In genomic region chr2:162293122-162293781, GRCh38 we compare ENCODE assay signal across 22 cellular contexts. TPM values are rescaled to one million over a fixed set of nuclear protein-coding genes. Genes with fewer than 3 reads are reported as not detected.
DNase-seq lines count a peak whose midpoint lies in the region; FAIRE-seq and TF ChIP-seq lines count a peak whose summit lies in the region.
"Had no signal": no experiment of that assay in that cellular context is flagged by ENCODE, and none has a peak within 500 bp of the region (broad histone marks: within the 10 kb centered on the region; RNA-seq: fewer than 3 reads in every experiment).

No MANE protein-coding gene starts in this region.

- TF ChIP-seq CTCF in SK-N-SH (IDR thresholded peaks at IDR 0.05) (no peak), transverse colon (IDR thresholded peaks at IDR 0.05) (no peak)

- H3K4me1 ChIP-seq in SK-N-SH (ENCODE audit: control insufficient read depth in 1 of 2, insufficient read depth in 2 of 2, low read depth in 1 of 2, low read length in 1 of 2) (peaks cover 0 to 11% of the 10 kb centered on the region in 2 experiments; a peak in 2 of 4 replicates), mesenchymal stem cell (ENCODE audit: control insufficient read depth, insufficient read depth, low read depth, low read length) (no peaks in the 10 kb centered on the region), transverse colon (peaks cover 0 to 4% (median 0%) of the 10 kb centered on the region in 4 donors)
- H3K4me1 ChIP-seq: uterus had no signal

- H2BK5ac ChIP-seq in mesenchymal stem cell (ENCODE audit: low read depth, low read length, poor library complexity, severe bottlenecking), result no peak overlapping the region

- POLR2A ChIA-PET in SK-N-SH (lab: Yijun Ruan, JAX), result no interaction called here

- H3K18ac ChIP-seq in mesenchymal stem cell (ENCODE audit: low read depth in 1 of 2, low read length in 2 of 2), result no peak overlapping the region

- no peak for DNase-seq in H54 (ENCODE audit: insufficient read length, low spot score)
- DNase-seq in SK-N-SH, result no peak
- DNase-seq in mesenchymal stem cell, result no peak
- no peak for DNase-seq in activated naive CD4-positive, alpha-beta T cell treated with anti-CD3 and anti-CD28 coated beads, Interleukin-2, amount 50 U/mL, for 16 hours
- DNase-seq in transverse colon, result no peak
- DNase-seq in putamen (ENCODE audit: low spot score), result no peak
- DNase-seq in stimulated activated CD4-positive, alpha-beta T cell treated with anti-CD3 and anti-CD28 coated beads, Interleukin-4, amount 100 ng/mL, for 24 hours, result no peak
- DNase-seq: ACHN; activated CD4-positive, alpha-beta T cell treated with anti-CD3 and anti-CD28 coated beads, Interleukin-2, amount 10 ng/mL, durations not matched to agents 7 days and 5 days; effector memory CD8-positive, alpha-beta T cell; left ventricle myocardium superior; NCI-H1048; NCI-H187 treated with DMSO at 0.1 percent for 48 hours; nephron progenitor cell; OCI-M1; stimulated activated CD4-positive, alpha-beta T cell treated with anti-CD3 and anti-CD28 coated beads, Interleukin-1b, Interleukin-23, amount 100 ng/mL, for 48 hours; uterus had no signal

- no peak overlapping the region for H3K4ac ChIP-seq in mesenchymal stem cell (ENCODE audit: low read depth in 1 of 2, low read length in 2 of 2)

- no peaks in the 10 kb centered on the region for H3K9me2 ChIP-seq in SK-N-SH

- intact Hi-C loops in transverse colon (cut with DNase I; ENCODE audit: low total_unique reads), result no loop called here

- H3F3A ChIP-seq in SK-N-SH (replicated peaks; ENCODE audit: insufficient read depth), result peaks cover 11% of the 10 kb centered on the region

- H3K27ac ChIP-seq in SK-N-SH (ENCODE audit: low read depth in 2 of 2, low read length in 1 of 2) (no peak overlapping the region), mesenchymal stem cell (ENCODE audit: low read length, poor library complexity, severe bottlenecking) (no peak overlapping the region), transverse colon (no peak overlapping the region)
- H3K27ac ChIP-seq: C4-2B, KMS-11, uterus had no signal

- H3K4me3 ChIP-seq in SK-N-SH (ENCODE audit: low read depth in 2 of 2, low read length in 1 of 2) (no peak overlapping the region), mesenchymal stem cell (ENCODE audit: insufficient read depth in 1 of 2, low read depth in 1 of 2, low read length in 2 of 2) (no peak overlapping the region), transverse colon (no peak overlapping the region)
- H3K4me3 ChIP-seq: uterus had no signal

- peaks cover 0 to 3% of the 10 kb centered on the region in 2 experiments for H3K36me3 ChIP-seq in SK-N-SH (replicated peaks in 1 of 2; ENCODE audit: control insufficient read depth in 1 of 2, insufficient read depth in 2 of 2, low read length in 1 of 2)
- peaks cover 0 to 2% of the 10 kb centered on the region in 2 experiments for H3K36me3 ChIP-seq in mesenchymal stem cell (ENCODE audit: control insufficient read depth in 1 of 2, insufficient read depth in 2 of 2, low read depth in 1 of 2, low read length in 2 of 2)
- peaks cover 0 to 7% (median 0%) of the 10 kb centered on the region in 4 donors for H3K36me3 ChIP-seq in transverse colon
- H3K36me3 ChIP-seq: uterus had no signal

- TF ChIP-seq EP300 in SK-N-SH (IDR thresholded peaks at IDR 0.05; ENCODE audit: borderline replicate concordance in 1 of 2, low read depth in 1 of 2, low read length in 1 of 2) (no peak), transverse colon (IDR thresholded peaks at IDR 0.05; ENCODE audit: low read depth) (no peak)

- H2BK15ac ChIP-seq in mesenchymal stem cell (ENCODE audit: low read depth, poor library complexity, severe bottlenecking), result no peak overlapping the region

- no peak overlapping the region for H3K14ac ChIP-seq in mesenchymal stem cell (ENCODE audit: low read length in 2 of 2)

- no peak for TF ChIP-seq RAD21 in SK-N-SH (IDR thresholded peaks at IDR 0.05; ENCODE audit: low read length)

- H3K9ac ChIP-seq in SK-N-SH (no peak overlapping the region), mesenchymal stem cell (ENCODE audit: low read length) (peak overlapping the region; percentile 20)
- H3K9ac ChIP-seq: KMS-11 had no signal

- 23% methylated on average over 2 of the region's 2 CpGs for WGBS in SK-N-SH (ENCODE audit: low lambda C conversion rate)
- WGBS in mesenchymal stem cell, result 100% methylated on average over 1 of the region's 2 CpGs
- WGBS in transverse colon (ENCODE audit: low coverage in 1 of 2), 2 donors, result 59 to 68% methylated on average over 2 of the region's 2 CpGs

- no peak overlapping the region for H3K23ac ChIP-seq in mesenchymal stem cell (ENCODE audit: low read length in 2 of 2)

- peak; percentile 38 for FAIRE-seq in H54 (lab: Jason Lieb, UNC)
- FAIRE-seq in endometrium (lab: Jason Lieb, UNC), result peak; percentile 65
- FAIRE-seq: GM18507 had no signal

- no peak overlapping the region for H3K4me2 ChIP-seq in SK-N-SH
- no peak overlapping the region for H3K4me2 ChIP-seq in mesenchymal stem cell (ENCODE audit: low read length, poor library complexity, severe bottlenecking)
- H3K4me2 ChIP-seq: KMS-11 had no signal

- H4K91ac ChIP-seq in mesenchymal stem cell (ENCODE audit: low read length), result no peak overlapping the region

- TF ChIP-seq POLR2A in H54 (IDR thresholded peaks at IDR 0.05; ENCODE audit: low read depth, low read length) (no peak), transverse colon (IDR thresholded peaks at IDR 0.05) (no peak)

- no peaks in the 10 kb centered on the region for H3K27me3 ChIP-seq in SK-N-SH (ENCODE audit: insufficient read depth)
- H3K27me3 ChIP-seq in mesenchymal stem cell (ENCODE audit: control insufficient read depth in 1 of 2, insufficient read depth in 1 of 2, low read length in 2 of 2), result no peaks in the 10 kb centered on the region
- H3K27me3 ChIP-seq in transverse colon, result no peaks in the 10 kb centered on the region
- H3K27me3 ChIP-seq: uterus had no signal

- H2BK120ac ChIP-seq in mesenchymal stem cell (ENCODE audit: low read depth, low read length), result no peak overlapping the region

- H3K79me2 ChIP-seq in SK-N-SH (ENCODE audit: insufficient read depth), result no peaks in the 10 kb centered on the region

- H2BK12ac ChIP-seq in mesenchymal stem cell (ENCODE audit: low read length in 2 of 2), result no peak overlapping the region

- no peak overlapping the region for H4K8ac ChIP-seq in mesenchymal stem cell (ENCODE audit: low read length)

- H3K9me3 ChIP-seq in SK-N-SH (no peaks in the 10 kb centered on the region), mesenchymal stem cell (ENCODE audit: control insufficient read depth, low read length) (no peaks in the 10 kb centered on the region), transverse colon (no peaks in the 10 kb centered on the region)
- H3K9me3 ChIP-seq: uterus had no signal

- no peaks in the 10 kb centered on the region for H4K20me1 ChIP-seq in SK-N-SH (ENCODE audit: insufficient read depth)

- CTCF ChIA-PET in SK-N-SH (lab: Yijun Ruan, JAX), result interaction anchor here (1.1 to 9.4 kb wide), 2 partner anchors 11 to 72 kb away, joined by 4 to 104 read pairs; no protein-coding TSS in a partner anchor

- in situ Hi-C loops in transverse colon (cut with MboI; ENCODE audit: low pct_ligation_motif_present in 1 of 4, low pct_unique_long_range_greater_than_20kb in 1 of 4, low sequenced_read_pairs in 3 of 4), result loop anchor here in 2 of 4 donors (10.0 kb wide), 2 partner anchors 68 to 78 kb away; no protein-coding TSS in a partner anchor

- H3K79me1 ChIP-seq in mesenchymal stem cell (replicated peaks; ENCODE audit: low read length, poor library complexity, severe bottlenecking), result no peaks in the 10 kb centered on the region

- H2AFZ ChIP-seq in SK-N-SH (ENCODE audit: low read depth) (no peak overlapping the region), mesenchymal stem cell (ENCODE audit: low read depth, low read length) (no peak overlapping the region)

- no peak overlapping the region for H2AK5ac ChIP-seq in mesenchymal stem cell (ENCODE audit: low read length, severe bottlenecking)

TF ChIP-seq in SK-N-SH, 30 proteins besides CTCF, POLR2A, EP300 and RAD21:
- peak; percentile 42 for TF ChIP-seq PBX3 (IDR thresholded peaks at IDR 0.05)
- no peak for TF ChIP-seq USF1 (IDR thresholded peaks at IDR 0.05; ENCODE audit: borderline replicate concordance, low read depth)
TF ChIP-seq in SK-N-SH: peak in this region for 1.

RNA-seq across cellular contexts. Expression of gene IFIH1, which starts 25.2 kb away (rescaled TPM):
- polyA plus RNA-seq in SK-N-SH (2012; rRNA removed), result 0.84 and 1.0 TPM in 2 replicates
- 1.9 TPM in 2 replicates for polyA plus RNA-seq in SK-N-SH (2012; cell fraction: cytosol; rRNA removed)
- 1.3 and 1.6 TPM in 2 replicates for polyA plus RNA-seq in SK-N-SH (2012; cell fraction: nucleus; rRNA removed)
- 4.5 TPM for polyA plus RNA-seq in mesenchymal stem cell (2013, experiment 1 of 2)
- 4.3 TPM for polyA plus RNA-seq in mesenchymal stem cell (2013, experiment 2 of 2)
- 100 to 1,000 TPM in 1 of 4 donors, 10 to 100 TPM in 3; 23.1 to 133 (median 29.5) TPM for total RNA-seq in transverse colon

RNA-seq across cellular contexts. Expression of gene FAP, which starts 50.0 kb away (rescaled TPM):
- 36.9 and 57.8 TPM in 2 replicates for polyA plus RNA-seq in SK-N-SH (2012; rRNA removed)
- polyA plus RNA-seq in SK-N-SH (2012; cell fraction: cytosol; rRNA removed), result 42.3 and 46.7 TPM in 2 replicates
- polyA plus RNA-seq in SK-N-SH (2012; cell fraction: nucleus; rRNA removed), result 60.8 and 125 TPM in 2 replicates
- polyA plus RNA-seq in mesenchymal stem cell (2013, experiment 1 of 2), result 13.0 TPM
- 17.5 TPM for polyA plus RNA-seq in mesenchymal stem cell (2013, experiment 2 of 2)
- total RNA-seq in transverse colon, result 1 to 10 TPM in 3 of 4 donors, not detected in 1; 1.4 to 3.5 (median 2.0) TPM
- total RNA-seq: activated CD4-positive, alpha-beta T cell treated with anti-CD3 and anti-CD28 coated beads, Interleukin-2, amount 10 ng/mL, durations not matched to agents 7 days and 5 days; activated T-helper 1 cell treated with anti-CD3 and anti-CD28 coated beads, Interleukin-12 subunit alpha, Interleukin-12 subunit beta, Interleukin-2, Interleukin-4 antibody, amounts not matched to agents 30 ng/mL and 10 ng/mL and 1 ng/mL, durations not matched to agents 14 hours and 24 hours and 36 hours had no signal

RNA-seq across cellular contexts. Expression of gene GCA, which starts 50.7 kb away (rescaled TPM):
- 12.2 and 16.3 TPM in 2 replicates for polyA plus RNA-seq in SK-N-SH (2012; rRNA removed)
- polyA plus RNA-seq in SK-N-SH (2012; cell fraction: cytosol; rRNA removed), result 15.7 and 16.2 TPM in 2 replicates
- 13.4 and 27.8 TPM in 2 replicates for polyA plus RNA-seq in SK-N-SH (2012; cell fraction: nucleus; rRNA removed)
- 5.4 TPM for polyA plus RNA-seq in mesenchymal stem cell (2013, experiment 1 of 2)
- 5.6 TPM for polyA plus RNA-seq in mesenchymal stem cell (2013, experiment 2 of 2)
- 10 to 100 TPM in 2 of 4 donors, 1 to 10 TPM in 1, not detected in 1; 7.5 to 25.8 (median 18.4) TPM for total RNA-seq in transverse colon
